12 cellular contexts compared by ENCODE assay signal in the genomic region with DNA sequence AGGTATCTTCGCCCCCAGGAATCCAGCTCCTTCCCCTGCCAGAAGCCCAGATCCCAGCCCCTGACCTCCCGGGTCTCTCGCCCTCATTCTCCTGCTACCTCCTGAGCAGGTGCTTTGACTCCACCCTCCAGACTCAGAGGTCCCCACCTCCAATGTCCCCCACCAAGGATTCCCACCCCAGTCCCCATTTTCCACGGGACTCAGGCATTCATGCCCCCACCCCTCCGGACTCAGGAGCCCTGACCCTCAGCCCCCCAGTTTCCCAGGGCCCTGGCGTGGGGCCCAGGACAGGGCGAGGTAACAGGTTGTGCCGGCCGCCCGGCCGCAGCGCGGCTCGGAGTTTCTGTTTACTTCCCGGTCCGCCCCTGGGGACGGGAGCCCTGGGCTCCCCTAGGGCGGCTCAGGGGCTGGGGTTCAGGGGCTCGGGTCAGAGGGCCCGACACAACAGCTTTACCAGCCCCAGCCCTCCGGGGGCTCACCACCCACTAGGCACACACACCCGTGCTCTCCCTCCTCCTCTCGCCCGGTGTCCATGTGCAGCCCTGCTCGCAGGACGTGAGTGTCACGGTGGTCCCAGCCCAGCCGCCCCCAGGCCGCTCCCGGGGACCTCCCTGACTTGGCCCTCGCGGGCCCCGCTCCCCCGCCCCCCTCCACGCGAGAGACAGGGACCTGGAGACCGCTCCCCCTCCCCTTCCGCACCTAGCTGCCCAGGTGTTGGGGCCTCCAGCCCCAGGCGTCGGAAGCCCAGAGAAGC. TPM values are rescaled to one million over a fixed set of nuclear protein-coding genes. Genes with fewer than 3 reads are reported as not detected.
DNase-seq lines count a peak whose midpoint lies in the region; ATAC-seq and TF ChIP-seq lines count a peak whose summit lies in the region.
"Had no signal": no experiment of that assay in that cellular context is flagged by ENCODE, and none has a peak within 500 bp of the region (broad histone marks: within the 10 kb centered on the region; RNA-seq: fewer than 3 reads in every experiment).

No MANE protein-coding gene starts in this region.

- H3K4me3 Mint-ChIP-seq in GM23338, result peak overlapping the region; percentile 79
- H3K4me3 Mint-ChIP-seq in naive thymus-derived CD8-positive, alpha-beta T cell, result peak overlapping the region in 6 of 10 donors; percentile 22 to 50 (median 32)
- H3K4me3 Mint-ChIP-seq: activated CD4-positive, alpha-beta T cell treated with anti-CD3 and anti-CD28 coated beads for 36 hours had no signal

- peaks cover 22% of the 10 kb centered on the region for H3K36me3 Mint-ChIP-seq in GM23338 (ENCODE audit: low read depth)
- H3K36me3 Mint-ChIP-seq in naive thymus-derived CD8-positive, alpha-beta T cell, result peaks cover 0 to 2% (median 0%) of the 10 kb centered on the region in 3 donors
- H3K36me3 Mint-ChIP-seq in activated naive CD4-positive, alpha-beta T cell treated with anti-CD3 and anti-CD28 coated beads, Interleukin-2, amount 50 U/mL, for 72 hours, result no peaks in the 10 kb centered on the region

- peaks cover 22% of the 10 kb centered on the region; the same call in 1 of the 2 replicates for H3F3A ChIP-seq in GM23338 (replicated peaks; ENCODE audit: low read depth)

- DNase-seq in GM23338 (ENCODE audit: low spot score), result peak; percentile 62
- DNase-seq in mammary epithelial cell, result no peak
- no peak for DNase-seq in naive thymus-derived CD8-positive, alpha-beta T cell
- DNase-seq in foreskin fibroblast, result no peak
- DNase-seq in retina, result no peak
- DNase-seq in activated naive CD4-positive, alpha-beta T cell treated with anti-CD3 and anti-CD28 coated beads, Interleukin-2, amount 50 U/mL, for 72 hours (ENCODE audit: low spot score in 2 of 2), result no peak
- DNase-seq: activated CD4-positive, alpha-beta T cell treated with anti-CD3 and anti-CD28 coated beads for 36 hours; anterior cingulate cortex; EL; NCI-H1436; psoas muscle had no signal

- peaks cover 33% of the 10 kb centered on the region for H3K4me1 Mint-ChIP-seq in GM23338
- H3K4me1 Mint-ChIP-seq in naive thymus-derived CD8-positive, alpha-beta T cell, result peaks cover 6 to 14% (median 12%) of the 10 kb centered on the region in 4 donors

- intact Hi-C loops in mammary epithelial cell (cut with micrococcal nuclease), result no loop called here

- no peak overlapping the region for H3K9ac ChIP-seq in mammary epithelial cell (ENCODE audit: insufficient read depth, low read length)

- H2AFZ ChIP-seq in GM23338 (no peak overlapping the region), mammary epithelial cell (ENCODE audit: low read depth, low read length) (peak overlapping the region; percentile 57)

- POLR2A ChIA-PET in naive thymus-derived CD8-positive, alpha-beta T cell (lab: Charles Lee), result interaction anchor here (0.6 to 1.3 kb wide), 3 partner anchors 10 to 19 kb away, joined by 3 to 5 read pairs (median 3); a partner anchor contains a TSS

- H3K27ac ChIP-seq in GM23338 (ENCODE audit: low read depth) (no peak overlapping the region), mammary epithelial cell (ENCODE audit: insufficient read depth, low read depth, low read length) (no peak overlapping the region)
- H3K27ac ChIP-seq: psoas muscle had no signal

- H3K4me1 ChIP-seq in GM23338 (ENCODE audit: insufficient read depth) (peaks cover 28% of the 10 kb centered on the region; the same call in 1 of the 2 replicates), mammary epithelial cell (ENCODE audit: insufficient read depth, low read length) (peaks cover 15% of the 10 kb centered on the region)
- H3K4me1 ChIP-seq: psoas muscle had no signal

- H3K27me3 Mint-ChIP-seq in GM23338 (ENCODE audit: insufficient read depth, low read depth, poor library complexity), result peaks cover 24% of the 10 kb centered on the region
- peaks cover 32 to 89% (median 55%) of the 10 kb centered on the region in 5 donors for H3K27me3 Mint-ChIP-seq in naive thymus-derived CD8-positive, alpha-beta T cell

- H3K4me3 ChIP-seq in GM23338, result peak overlapping the region; percentile 84
- H3K4me3 ChIP-seq in mammary epithelial cell (replicated peaks in 1 of 3; ENCODE audit: insufficient read depth in 1 of 3, low read depth in 2 of 3, low read length in 3 of 3), result peak overlapping the region in 1 of 3 experiments; percentile 43
- H3K4me3 ChIP-seq in foreskin fibroblast (ENCODE audit: low read depth in 1 of 2, low read length in 2 of 2), result no peak overlapping the region
- H3K4me3 ChIP-seq: psoas muscle had no signal

- H3K4me2 ChIP-seq in GM23338 (peak overlapping the region; percentile 96), mammary epithelial cell (ENCODE audit: insufficient read depth, low read depth, low read length) (peak overlapping the region; percentile 73)

- 0% methylated on average over 5 of the region's 40 CpGs for WGBS in mammary epithelial cell (ENCODE audit: low coverage, missing lambda C conversion rate)

- BruUV-seq in mammary epithelial cell (replicated peaks; lab: Mats Ljungman, UMichigan), result no TSS peak

- dilution Hi-C loops in mammary epithelial cell (cut with HindIII; ENCODE audit: low sequenced_read_pairs), result no loop called here

- H3K27me3 ChIP-seq in GM23338 (ENCODE audit: insufficient read depth) (no peaks in the 10 kb centered on the region), mammary epithelial cell (ENCODE audit: insufficient read depth, low read length) (no peaks in the 10 kb centered on the region)

- peaks cover 4% of the 10 kb centered on the region; the same call in 2 of the 3 replicates for H3K9me3 Mint-ChIP-seq in GM23338
- no peaks in the 10 kb centered on the region for H3K9me3 Mint-ChIP-seq in naive thymus-derived CD8-positive, alpha-beta T cell
- no peaks in the 10 kb centered on the region for H3K9me3 Mint-ChIP-seq in activated naive CD4-positive, alpha-beta T cell treated with anti-CD3 and anti-CD28 coated beads, Interleukin-2, amount 50 U/mL, for 72 hours

- CTCF ChIA-PET in mammary epithelial cell (lab: Charles Lee; ENCODE audit: low non-redundant PET), result interaction anchor here (0.7 kb wide), 1 partner anchor 23 kb away, joined by 3 read pairs; no protein-coding TSS in a partner anchor

- ATAC-seq in GM23338, result peak; percentile 49
- peak; percentile 18 to 31 for ATAC-seq in naive thymus-derived CD8-positive, alpha-beta T cell
- ATAC-seq in activated naive CD4-positive, alpha-beta T cell treated with anti-CD3 and anti-CD28 coated beads, Interleukin-2, amount 50 U/mL, for 72 hours, result no peak
- ATAC-seq: activated CD4-positive, alpha-beta T cell treated with anti-CD3 and anti-CD28 coated beads for 36 hours; psoas muscle had no signal

- H3K9me3 ChIP-seq in mammary epithelial cell (replicated peaks; ENCODE audit: insufficient read depth, low read length), result no peaks in the 10 kb centered on the region
- H3K9me3 ChIP-seq: psoas muscle had no signal

- H3K79me2 ChIP-seq in GM23338 (replicated peaks; ENCODE audit: insufficient read depth) (no peaks in the 10 kb centered on the region), mammary epithelial cell (ENCODE audit: insufficient read depth, low read length) (no peaks in the 10 kb centered on the region)

- H4K20me1 ChIP-seq in GM23338 (replicated peaks; ENCODE audit: insufficient read depth) (peaks cover 14% of the 10 kb centered on the region), mammary epithelial cell (ENCODE audit: insufficient read depth, low read length) (no peaks in the 10 kb centered on the region)

- H3K36me3 ChIP-seq in GM23338 (ENCODE audit: insufficient read depth), result no peaks in the 10 kb centered on the region
- no peaks in the 10 kb centered on the region for H3K36me3 ChIP-seq in mammary epithelial cell (ENCODE audit: insufficient read depth, low read length)

- H3K27ac Mint-ChIP-seq in GM23338, result no peak overlapping the region
- H3K27ac Mint-ChIP-seq in naive thymus-derived CD8-positive, alpha-beta T cell, result peak overlapping the region in 2 of 10 donors; percentile 59 to 62
- H3K27ac Mint-ChIP-seq in activated naive CD4-positive, alpha-beta T cell treated with anti-CD3 and anti-CD28 coated beads, Interleukin-2, amount 50 U/mL, for 72 hours, result no peak overlapping the region
- H3K27ac Mint-ChIP-seq: activated CD4-positive, alpha-beta T cell treated with anti-CD3 and anti-CD28 coated beads for 36 hours had no signal

- H3K9me2 ChIP-seq in GM23338 (ENCODE audit: insufficient read depth), result no peaks in the 10 kb centered on the region

- TF ChIP-seq CTCF in GM23338 (conservative IDR thresholded peaks at IDR 0.05; ENCODE audit: low read depth in 2 of 2), result no peak
- TF ChIP-seq CTCF in mammary epithelial cell (conservative IDR thresholded peaks at IDR 0.05 in 1 of 2, IDR thresholded peaks at IDR 0.05 in 1 of 2; ENCODE audit: extremely low read depth in 1 of 2, insufficient read depth in 1 of 2, low read depth in 1 of 2, low read length in 2 of 2), result no peak
- TF ChIP-seq CTCF in foreskin fibroblast (IDR thresholded peaks at IDR 0.05; ENCODE audit: low read depth, low read length), result no peak

- in situ Hi-C loops in mammary epithelial cell (cut with MboI; ENCODE audit: low sequenced_read_pairs in 2 of 2), result no loop called here

RNA-seq across cellular contexts. Expression of a gene that starts 0.6 kb away (rescaled TPM):
- 17.5 and 18.4 TPM in 2 replicates for total RNA-seq in GM23338 (2014; rRNA removed; shearing (Covaris generic))
- polyA plus RNA-seq in GM23338 (2016; fragmentation: Nextera tagmentation; extraction: Ambion mirVana), result 12.7 and 13.4 TPM in 2 replicates
- 1 to 10 TPM; 1.9 to 3.3 TPM for total RNA-seq in mammary epithelial cell
- polyA plus RNA-seq in mammary epithelial cell, result 0.59 TPM
- polyA minus RNA-seq in mammary epithelial cell, result 1.8 TPM
- not detected for total RNA-seq in naive thymus-derived CD8-positive, alpha-beta T cell
- not detected for polyA plus RNA-seq in naive thymus-derived CD8-positive, alpha-beta T cell
- total RNA-seq in activated naive CD4-positive, alpha-beta T cell treated with anti-CD3 and anti-CD28 coated beads, Interleukin-2, amount 50 U/mL, for 72 hours, result 1 to 10 TPM in 1 of 2 donors, not detected in 1; 2.9 TPM
- total RNA-seq: frontal cortex, psoas muscle had no signal

RNA-seq across cellular contexts. Expression of a gene that starts 10.2 kb away (rescaled TPM):
- 15.9 and 18.8 TPM in 2 replicates for total RNA-seq in GM23338 (2014; rRNA removed; shearing (Covaris generic))
- 6.1 and 7.7 TPM in 2 replicates for polyA plus RNA-seq in GM23338 (2016; fragmentation: Nextera tagmentation; extraction: Ambion mirVana)
- under 1 TPM; 0.50 to 0.54 TPM for total RNA-seq in mammary epithelial cell
- polyA plus RNA-seq in mammary epithelial cell, result 0.20 TPM
- not detected for polyA minus RNA-seq in mammary epithelial cell
- under 1 TPM; 0.38 to 0.60 TPM for total RNA-seq in naive thymus-derived CD8-positive, alpha-beta T cell
- under 1 TPM; 0.36 to 0.94 (median 0.60) TPM for polyA plus RNA-seq in naive thymus-derived CD8-positive, alpha-beta T cell
- 1 to 10 TPM; 1.8 to 2.0 TPM for total RNA-seq in activated naive CD4-positive, alpha-beta T cell treated with anti-CD3 and anti-CD28 coated beads, Interleukin-2, amount 50 U/mL, for 72 hours

RNA-seq across cellular contexts. Expression of a gene that starts 12.3 kb away (rescaled TPM):
- 71.4 and 86.6 TPM in 2 replicates for total RNA-seq in GM23338 (2014; rRNA removed; shearing (Covaris generic))
- 90.6 and 96.1 TPM in 2 replicates for polyA plus RNA-seq in GM23338 (2016; fragmentation: Nextera tagmentation; extraction: Ambion mirVana)
- total RNA-seq in mammary epithelial cell, result 10 to 100 TPM in 1 of 2 donors, 1 to 10 TPM in 1; 8.3 to 26.8 TPM
- 17.5 TPM for polyA plus RNA-seq in mammary epithelial cell
- 22.3 TPM for polyA minus RNA-seq in mammary epithelial cell
- total RNA-seq in naive thymus-derived CD8-positive, alpha-beta T cell, result 10 to 100 TPM; 24.2 to 24.9 TPM
- polyA plus RNA-seq in naive thymus-derived CD8-positive, alpha-beta T cell, result 10 to 100 TPM; 45.2 to 59.0 (median 58.8) TPM
- total RNA-seq in activated naive CD4-positive, alpha-beta T cell treated with anti-CD3 and anti-CD28 coated beads, Interleukin-2, amount 50 U/mL, for 72 hours, result 10 to 100 TPM; 35.3 to 65.2 TPM

RNA-seq across cellular contexts. Expression of a gene that starts 12.4 kb away (rescaled TPM):
- total RNA-seq in GM23338 (2014; rRNA removed; shearing (Covaris generic)), result 17.5 and 30.2 TPM in 2 replicates
- polyA plus RNA-seq in GM23338 (2016; fragmentation: Nextera tagmentation; extraction: Ambion mirVana) (192 and 211 TPM in 2 replicates), mammary epithelial cell (17.4 TPM)
- total RNA-seq in mammary epithelial cell, result 10 to 100 TPM in 1 of 2 donors, 1 to 10 TPM in 1; 2.2 to 20.4 TPM
- 8.7 TPM for polyA minus RNA-seq in mammary epithelial cell
- total RNA-seq in naive thymus-derived CD8-positive, alpha-beta T cell, result 10 to 100 TPM; 14.0 to 15.1 TPM
- 10 to 100 TPM; 13.1 to 16.5 (median 16.5) TPM for polyA plus RNA-seq in naive thymus-derived CD8-positive, alpha-beta T cell
- 10 to 100 TPM; 40.9 to 47.3 TPM for total RNA-seq in activated naive CD4-positive, alpha-beta T cell treated with anti-CD3 and anti-CD28 coated beads, Interleukin-2, amount 50 U/mL, for 72 hours

RNA-seq across cellular contexts. Expression of a gene that starts 16.0 kb away (rescaled TPM):
- total RNA-seq in GM23338 (2014; rRNA removed; shearing (Covaris generic)), result 78.0 and 100.0 TPM in 2 replicates
- 152 and 155 TPM in 2 replicates for polyA plus RNA-seq in GM23338 (2016; fragmentation: Nextera tagmentation; extraction: Ambion mirVana)
- 100 to 1,000 TPM; 391 to 476 TPM for total RNA-seq in mammary epithelial cell
- 259 TPM for polyA plus RNA-seq in mammary epithelial cell
- polyA minus RNA-seq in mammary epithelial cell, result 52.4 TPM
- total RNA-seq in naive thymus-derived CD8-positive, alpha-beta T cell, result under 1 TPM in 1 of 2 experiments, not detected in 1; 0.57 TPM
- under 1 TPM in 1 of 3 donors, not detected in 2; 0.33 TPM for polyA plus RNA-seq in naive thymus-derived CD8-positive, alpha-beta T cell
- 10 to 100 TPM in 1 of 2 donors, 1 to 10 TPM in 1; 7.6 to 14.6 TPM for total RNA-seq in activated naive CD4-positive, alpha-beta T cell treated with anti-CD3 and anti-CD28 coated beads, Interleukin-2, amount 50 U/mL, for 72 hours

Comparison
In these comparisons a context has a peak if more than half of its experiments do, and no peak if none do; other contexts are left out.
1. ATAC-seq: peak in GM23338 (single experiment) and naive thymus-derived CD8-positive, alpha-beta T cell (2 of 2); none in activated naive CD4-positive, alpha-beta T cell treated with anti-CD3 and anti-CD28 coated beads, Interleukin-2, amount 50 U/mL, for 72 hours (0 of 2).